ENCODE assay signal across 8 cellular contexts in the genomic region with DNA sequence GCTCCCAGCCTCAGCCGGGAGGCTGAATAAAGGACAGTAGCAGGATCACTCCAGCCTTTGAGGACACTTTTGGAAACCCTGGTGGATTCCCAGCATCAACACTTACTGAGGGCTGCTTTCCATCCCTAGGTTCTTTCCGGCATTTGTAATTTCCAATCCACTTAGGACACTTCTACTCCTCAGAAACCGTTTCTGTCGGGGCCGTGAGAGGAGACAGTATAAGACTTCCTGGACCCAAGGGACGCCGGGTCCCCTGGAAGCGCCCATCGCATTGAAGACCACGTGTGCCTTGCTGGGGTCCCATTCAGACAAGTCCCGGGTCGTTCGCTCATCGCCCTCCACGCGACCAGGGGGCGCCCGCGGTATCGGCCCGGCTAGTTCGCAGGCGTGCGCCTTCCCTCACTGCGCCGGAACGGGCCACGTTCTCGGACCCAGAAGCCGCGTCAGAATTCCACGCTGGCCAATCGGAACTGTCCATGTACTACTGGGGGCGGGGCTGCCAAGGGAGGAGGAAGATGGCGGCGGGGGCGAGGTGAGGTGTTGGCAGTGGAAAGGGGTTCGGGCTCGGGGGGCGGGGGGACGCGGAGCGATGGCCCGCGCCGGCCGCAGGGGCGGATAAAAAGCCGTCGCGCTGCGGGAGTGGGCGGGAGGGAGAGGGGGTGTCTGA. TPM values are rescaled to one million over a fixed set of nuclear protein-coding genes. Genes with fewer than 3 reads are reported as not detected.
DNase-seq lines count a peak whose midpoint lies in the region; ATAC-seq and TF ChIP-seq lines count a peak whose summit lies in the region.

A gene (plus strand): TSS at position 479 of the 667 bp plus-strand sequence. CDS start 202 bp downstream, outside the sequence.

- peak within 1 kb of the TSS; percentile 76 for H3K4me3 ChIP-seq in coronary artery

- ATAC-seq in GM19372 (IDR thresholded peaks at IDR 0.05; ENCODE audit: low read depth, unreplicated experiment): peak; percentile 98
- peak; percentile 98 for ATAC-seq in HG03521 (IDR thresholded peaks at IDR 0.05; ENCODE audit: unreplicated experiment)
- ATAC-seq in left colon: peak; percentile 100

- H3K27ac ChIP-seq in coronary artery: peak within 1 kb of the TSS; percentile 40 to 83

- DNase-seq in C1 segment of cervical spinal cord (lab: John Stamatoyannopoulos, UW): peak; percentile 76 to 98 (median 94)
- DNase-seq in NCI-H526 treated with DMSO at 0.1 percent for 48 hours (lab: John Stamatoyannopoulos, UW): peak; percentile 94
- peak; percentile 99 for DNase-seq in activated CD4-positive, alpha-beta T cell treated with anti-CD3 and anti-CD28 coated beads for 48 hours
- peak; percentile 99 for DNase-seq in coronary artery (ENCODE audit: low spot score)
- DNase-seq in left colon: peak; percentile 96 to 98
- DNase-seq in stimulated activated CD4-positive, alpha-beta T cell treated with anti-CD3 and anti-CD28 coated beads, Interleukin-1b, Interleukin-23, amount 100 ng/mL, for 4 hours (ENCODE audit: low read depth in 2 of 2): peak; percentile 97

- TF ChIP-seq CTCF in coronary artery (IDR thresholded peaks at IDR 0.05): peak; percentile 37

- intact Hi-C loops in left colon (cut with DNase I, micrococcal nuclease): no loop called here

RNA-seq across cellular contexts. Expression of the gene that starts here (rescaled TPM):
- 10 to 100 TPM; 29.6 to 33.1 TPM for total RNA-seq in left colon

Comparison
In these comparisons a context has a peak if more than half of its experiments do, and no peak if none do; other contexts are left out.
1. Peak in every context shown above with its lines: DNase-seq, ATAC-seq, H3K4me3 ChIP-seq and H3K27ac ChIP-seq.